ENCODE assay signal across 9 cellular contexts in genomic region chr9:38391278-38392118, GRCh38. TPM values are rescaled to one million over a fixed set of nuclear protein-coding genes. Genes with fewer than 3 reads are reported as not detected.
A peak's percentile ranks its signal among the peaks of the same experiment; 100 is the strongest.
DNase-seq lines count a peak whose midpoint lies in the region; ATAC-seq and TF ChIP-seq lines count a peak whose summit lies in the region.
"Had no signal": no experiment of that assay in that cellular context is flagged by ENCODE, and none has a peak within 500 bp of the region (broad histone marks: within the 10 kb centered on the region; RNA-seq: fewer than 3 reads in every experiment).

No MANE protein-coding gene starts in this region.

- H3K4me3 Mint-ChIP-seq in CD8-positive, alpha-beta T cell, result peak overlapping the region; percentile 85
- H3K4me3 Mint-ChIP-seq in effector memory CD8-positive, alpha-beta T cell, result peak overlapping the region; percentile 99

- intact Hi-C loops in CD8-positive, alpha-beta T cell (cut with DNase I, micrococcal nuclease), result loop anchor here (5.0 to 10.0 kb wide), 3 partner anchors 297 to 489 kb away; partner anchors contain the start of gene SLC25A51 (in 1 of the 2)

- H3K27me3 ChIP-seq in CD8-positive, alpha-beta T cell (ENCODE audit: insufficient read depth, low read length), result no peaks in the 10 kb centered on the region
- no peaks in the 10 kb centered on the region for H3K27me3 ChIP-seq in MG63
- H3K27me3 ChIP-seq in neuron (ENCODE audit: insufficient read depth, low read length), result peaks cover 5% of the 10 kb centered on the region

- H3K27me3 Mint-ChIP-seq in CD8-positive, alpha-beta T cell (ENCODE audit: low read depth), result peaks cover 4% of the 10 kb centered on the region
- no peaks in the 10 kb centered on the region for H3K27me3 Mint-ChIP-seq in effector memory CD8-positive, alpha-beta T cell

- H3K27ac ChIP-seq in CD8-positive, alpha-beta T cell (ENCODE audit: low read depth, low read length), result no peak overlapping the region

- H3K4me1 ChIP-seq in CD8-positive, alpha-beta T cell (ENCODE audit: insufficient read depth, low read length), result no peaks in the 10 kb centered on the region
- peaks cover 13% of the 10 kb centered on the region for H3K4me1 ChIP-seq in neuron (ENCODE audit: insufficient read depth, low read length)

- H3K9me3 Mint-ChIP-seq in CD8-positive, alpha-beta T cell, result no peaks in the 10 kb centered on the region
- no peaks in the 10 kb centered on the region for H3K9me3 Mint-ChIP-seq in effector memory CD8-positive, alpha-beta T cell

- no peaks in the 10 kb centered on the region for H3K9me3 ChIP-seq in CD8-positive, alpha-beta T cell (ENCODE audit: low read length)
- H3K9me3 ChIP-seq in MG63 (no peaks in the 10 kb centered on the region), neuron (ENCODE audit: low read length) (no peaks in the 10 kb centered on the region)

- TF ChIP-seq CTCF in CD8-positive, alpha-beta T cell (IDR thresholded peaks at IDR 0.05), result no peak

- H2AFZ ChIP-seq in neuron (ENCODE audit: low read depth, low read length), result no peak overlapping the region

- POLR2A ChIA-PET in CD8-positive, alpha-beta T cell (lab: Charles Lee), result no interaction called here

- peaks cover 17% of the 10 kb centered on the region for H3K36me3 Mint-ChIP-seq in CD8-positive, alpha-beta T cell
- H3K36me3 Mint-ChIP-seq in effector memory CD8-positive, alpha-beta T cell (ENCODE audit: insufficient read depth), result peaks cover 4% of the 10 kb centered on the region

- no peaks in the 10 kb centered on the region for H3K36me3 ChIP-seq in CD8-positive, alpha-beta T cell (ENCODE audit: insufficient read depth, low read length)
- peaks cover 23% of the 10 kb centered on the region for H3K36me3 ChIP-seq in MG63
- H3K36me3 ChIP-seq in neuron (ENCODE audit: insufficient read depth, low read length), result peaks cover 13% of the 10 kb centered on the region

- ATAC-seq in CD8-positive, alpha-beta T cell, result no peak
- ATAC-seq in effector memory CD8-positive, alpha-beta T cell (replicated peaks), result no peak
- ATAC-seq in HG03571 (IDR thresholded peaks at IDR 0.05; ENCODE audit: unreplicated experiment), result no peak
- no peak for ATAC-seq in HG02798 (IDR thresholded peaks at IDR 0.05; ENCODE audit: poor library complexity, unreplicated experiment)

- H3K27ac Mint-ChIP-seq in CD8-positive, alpha-beta T cell, result no peak overlapping the region
- H3K27ac Mint-ChIP-seq in effector memory CD8-positive, alpha-beta T cell, result peak overlapping the region in 1 of 2 donors; percentile 98

- CTCF ChIA-PET in CD8-positive, alpha-beta T cell (lab: Charles Lee), result no interaction called here

- DNase-seq in CD8-positive, alpha-beta T cell, result no peak
- DNase-seq in MG63 (no peak), NCI-H2107 treated with DMSO at 0.1 percent for 48 hours (lab: John Stamatoyannopoulos, UW; ENCODE audit: unreplicated experiment) (no peak), foreskin melanocyte (no peak)
- DNase-seq in effector memory CD8-positive, alpha-beta T cell, result no peak

- H3K4me1 Mint-ChIP-seq in CD8-positive, alpha-beta T cell (ENCODE audit: low read depth), result peaks cover 17% of the 10 kb centered on the region
- peaks cover 16 to 17% of the 10 kb centered on the region in 2 donors for H3K4me1 Mint-ChIP-seq in effector memory CD8-positive, alpha-beta T cell (ENCODE audit: low read depth in 2 of 2)

- H3K4me3 ChIP-seq in CD8-positive, alpha-beta T cell (ENCODE audit: low read depth, low read length), result no peak overlapping the region
- peak overlapping the region; percentile 81 for H3K4me3 ChIP-seq in MG63
- H3K4me3 ChIP-seq in neuron (ENCODE audit: low read length), result peak overlapping the region; percentile 73

RNA-seq across cellular contexts. Expression of gene ALDH1B1, which starts 1.0 kb away (rescaled TPM):
- total RNA-seq in CD8-positive, alpha-beta T cell, result under 1 TPM; 0.50 to 0.71 TPM
- 61.3 and 79.0 TPM in 2 replicates for total RNA-seq in MG63 (2014; rRNA removed; shearing (Covaris generic); ENCODE audit: low replicate concordance)

RNA-seq across cellular contexts. Expression of gene IGFBPL1, which starts 32.8 kb away (rescaled TPM):
- total RNA-seq in CD8-positive, alpha-beta T cell, result not detected
- 0.95 and 2.3 TPM in 2 replicates for total RNA-seq in MG63 (2014; rRNA removed; shearing (Covaris generic); ENCODE audit: low replicate concordance)
- total RNA-seq: HT-29 had no signal

Comparison
In these comparisons a context has a peak if more than half of its experiments do, and no peak if none do; other contexts are left out.
1. RNA of gene ALDH1B1, which starts 1.0 kb away (total RNA-seq): 61.3 to 79.0 TPM in MG63; 0.50 to 0.71 TPM in CD8-positive, alpha-beta T cell; every median in the first group is over 10 times any median in the second.